In the genomic region with DNA sequence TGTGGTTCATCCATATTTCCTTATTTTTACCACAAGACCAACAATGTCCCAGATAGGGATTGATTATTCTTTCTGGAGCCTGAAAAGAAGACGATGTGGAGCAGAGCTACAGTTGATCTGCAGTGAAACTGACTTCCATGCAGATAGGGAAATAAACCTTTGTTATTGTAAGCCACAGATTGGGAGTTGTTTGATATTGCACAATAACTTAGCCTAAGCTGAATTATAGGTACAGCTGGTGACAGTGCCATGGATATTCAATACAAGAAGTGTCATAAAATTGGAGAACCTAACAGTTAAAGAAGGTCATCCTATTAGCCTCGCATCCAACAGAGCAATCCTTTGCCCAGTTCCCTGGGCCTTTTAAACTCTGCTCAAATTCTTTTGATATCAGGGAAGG, we compare ENCODE assay signal across 28 cellular contexts.
"Had no signal": no experiment of that assay in that cellular context is flagged by ENCODE, and none has a peak within 500 bp of the region (broad histone marks: within the 10 kb centered on the region; RNA-seq: fewer than 3 reads in every experiment).

No MANE protein-coding gene starts in this region.

- H3K27me3 Mint-ChIP-seq: dendritic cell treated with granulocyte-macrophage colony-stimulating factor and Interleukin-4, amounts not matched to agents 40 ng/mL and 50 ng/mL, for 4 days; effector memory CD8-positive, alpha-beta T cell had no signal

- H3K4me1 ChIP-seq: colonic mucosa, esophagus squamous epithelium, gastrocnemius medialis, heart right ventricle, left lung, lower lobe of right lung had no signal

- H3K9me3 ChIP-seq: colonic mucosa, esophagus squamous epithelium, gastrocnemius medialis, lower lobe of right lung, mucosa of descending colon had no signal

- H3K4me3 ChIP-seq: colonic mucosa, esophagus squamous epithelium, gastrocnemius medialis, heart right ventricle, left lung, lower lobe of right lung, mucosa of descending colon had no signal

- ATAC-seq: effector memory CD8-positive, alpha-beta T cell; esophagus mucosa; gastrocnemius medialis; heart right ventricle; left cardiac atrium; left lung; left ventricle myocardium superior; lower lobe of right lung; mucosa of descending colon had no signal

- H3K4me1 Mint-ChIP-seq: endodermal cell, mesothelial cell of epicardium, naive B cell had no signal

- H3K36me3 ChIP-seq: colonic mucosa, esophagus squamous epithelium, gastrocnemius medialis, heart right ventricle, left lung, lower lobe of right lung had no signal

- FAIRE-seq: endometrium, islet of Langerhans, keratinocyte had no signal

- DNase-seq: colonic mucosa; cortex of kidney; effector CD8-positive, alpha-beta T cell; effector memory CD8-positive, alpha-beta T cell; endodermal cell; erythroblast; esophagus squamous epithelium; foreskin fibroblast; foreskin melanocyte; gastrocnemius medialis; glutamatergic neuron; head of caudate nucleus; heart right ventricle; hippocampal formation; left cardiac atrium; left lung; left ventricle myocardium superior; lower lobe of right lung; mesenchymal stem cell; mucosa of descending colon; naive B cell had no signal

- H3K36me3 Mint-ChIP-seq: mesothelial cell of epicardium, naive B cell had no signal

- H3K27ac ChIP-seq: colonic mucosa, epithelial cell of prostate, esophagus squamous epithelium, gastrocnemius medialis, heart right ventricle, left lung, lower lobe of right lung had no signal

- H3K27ac Mint-ChIP-seq: dendritic cell treated with granulocyte-macrophage colony-stimulating factor and Interleukin-4, amounts not matched to agents 40 ng/mL and 50 ng/mL, for 4 days; effector memory CD8-positive, alpha-beta T cell; endodermal cell; mesothelial cell of epicardium; naive B cell had no signal

- H3K27me3 ChIP-seq: colonic mucosa, esophagus squamous epithelium, gastrocnemius medialis, left lung had no signal

- H3K4me3 Mint-ChIP-seq: dendritic cell treated with granulocyte-macrophage colony-stimulating factor and Interleukin-4, amounts not matched to agents 40 ng/mL and 50 ng/mL, for 4 days; effector memory CD8-positive, alpha-beta T cell; endodermal cell; mesothelial cell of epicardium; naive B cell had no signal
